Comparison of ENCODE assay signal across 1 cellular context in genomic region chr7:104943502-104944343, GRCh38.
TF ChIP-seq lines count a peak whose summit lies in the region.

No MANE protein-coding gene starts in this region.

TF ChIP-seq in HepG2, 621 proteins besides CTCF, POLR2A, EP300 and RAD21 (continued from another document and continues in another):
- TF ChIP-seq, protein P1, sequence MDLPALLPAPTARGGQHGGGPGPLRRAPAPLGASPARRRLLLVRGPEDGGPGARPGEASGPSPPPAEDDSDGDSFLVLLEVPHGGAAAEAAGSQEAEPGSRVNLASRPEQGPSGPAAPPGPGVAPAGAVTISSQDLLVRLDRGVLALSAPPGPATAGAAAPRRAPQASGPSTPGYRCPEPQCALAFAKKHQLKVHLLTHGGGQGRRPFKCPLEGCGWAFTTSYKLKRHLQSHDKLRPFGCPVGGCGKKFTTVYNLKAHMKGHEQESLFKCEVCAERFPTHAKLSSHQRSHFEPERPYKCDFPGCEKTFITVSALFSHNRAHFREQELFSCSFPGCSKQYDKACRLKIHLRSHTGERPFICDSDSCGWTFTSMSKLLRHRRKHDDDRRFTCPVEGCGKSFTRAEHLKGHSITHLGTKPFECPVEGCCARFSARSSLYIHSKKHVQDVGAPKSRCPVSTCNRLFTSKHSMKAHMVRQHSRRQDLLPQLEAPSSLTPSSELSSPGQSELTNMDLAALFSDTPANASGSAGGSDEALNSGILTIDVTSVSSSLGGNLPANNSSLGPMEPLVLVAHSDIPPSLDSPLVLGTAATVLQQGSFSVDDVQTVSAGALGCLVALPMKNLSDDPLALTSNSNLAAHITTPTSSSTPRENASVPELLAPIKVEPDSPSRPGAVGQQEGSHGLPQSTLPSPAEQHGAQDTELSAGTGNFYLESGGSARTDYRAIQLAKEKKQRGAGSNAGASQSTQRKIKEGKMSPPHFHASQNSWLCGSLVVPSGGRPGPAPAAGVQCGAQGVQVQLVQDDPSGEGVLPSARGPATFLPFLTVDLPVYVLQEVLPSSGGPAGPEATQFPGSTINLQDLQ (CRISPR knock-in tag; IDR thresholded peaks at IDR 0.05): no peak
- no peak for TF ChIP-seq HOXA7 (CRISPR knock-in tag; IDR thresholded peaks at IDR 0.05)
- no peak for TF ChIP-seq ZBTB14 (CRISPR knock-in tag; IDR thresholded peaks at IDR 0.05)
- TF ChIP-seq, protein P2, sequence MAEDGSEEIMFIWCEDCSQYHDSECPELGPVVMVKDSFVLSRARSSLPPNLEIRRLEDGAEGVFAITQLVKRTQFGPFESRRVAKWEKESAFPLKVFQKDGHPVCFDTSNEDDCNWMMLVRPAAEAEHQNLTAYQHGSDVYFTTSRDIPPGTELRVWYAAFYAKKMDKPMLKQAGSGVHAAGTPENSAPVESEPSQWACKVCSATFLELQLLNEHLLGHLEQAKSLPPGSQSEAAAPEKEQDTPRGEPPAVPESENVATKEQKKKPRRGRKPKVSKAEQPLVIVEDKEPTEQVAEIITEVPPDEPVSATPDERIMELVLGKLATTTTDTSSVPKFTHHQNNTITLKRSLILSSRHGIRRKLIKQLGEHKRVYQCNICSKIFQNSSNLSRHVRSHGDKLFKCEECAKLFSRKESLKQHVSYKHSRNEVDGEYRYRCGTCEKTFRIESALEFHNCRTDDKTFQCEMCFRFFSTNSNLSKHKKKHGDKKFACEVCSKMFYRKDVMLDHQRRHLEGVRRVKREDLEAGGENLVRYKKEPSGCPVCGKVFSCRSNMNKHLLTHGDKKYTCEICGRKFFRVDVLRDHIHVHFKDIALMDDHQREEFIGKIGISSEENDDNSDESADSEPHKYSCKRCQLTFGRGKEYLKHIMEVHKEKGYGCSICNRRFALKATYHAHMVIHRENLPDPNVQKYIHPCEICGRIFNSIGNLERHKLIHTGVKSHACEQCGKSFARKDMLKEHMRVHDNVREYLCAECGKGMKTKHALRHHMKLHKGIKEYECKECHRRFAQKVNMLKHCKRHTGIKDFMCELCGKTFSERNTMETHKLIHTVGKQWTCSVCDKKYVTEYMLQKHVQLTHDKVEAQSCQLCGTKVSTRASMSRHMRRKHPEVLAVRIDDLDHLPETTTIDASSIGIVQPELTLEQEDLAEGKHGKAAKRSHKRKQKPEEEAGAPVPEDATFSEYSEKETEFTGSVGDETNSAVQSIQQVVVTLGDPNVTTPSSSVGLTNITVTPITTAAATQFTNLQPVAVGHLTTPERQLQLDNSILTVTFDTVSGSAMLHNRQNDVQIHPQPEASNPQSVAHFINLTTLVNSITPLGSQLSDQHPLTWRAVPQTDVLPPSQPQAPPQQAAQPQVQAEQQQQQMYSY (CRISPR knock-in tag; IDR thresholded peaks at IDR 0.05): no peak
- no peak for TF ChIP-seq HNF1B (CRISPR knock-in tag; IDR thresholded peaks at IDR 0.05)
- peak; percentile 32; the same call in 1 of the 2 replicates for TF ChIP-seq KAT8 (CRISPR knock-in tag; IDR thresholded peaks at IDR 0.05)
- no peak for TF ChIP-seq RFX1 (IDR thresholded peaks at IDR 0.05)
- TF ChIP-seq, protein P3, sequence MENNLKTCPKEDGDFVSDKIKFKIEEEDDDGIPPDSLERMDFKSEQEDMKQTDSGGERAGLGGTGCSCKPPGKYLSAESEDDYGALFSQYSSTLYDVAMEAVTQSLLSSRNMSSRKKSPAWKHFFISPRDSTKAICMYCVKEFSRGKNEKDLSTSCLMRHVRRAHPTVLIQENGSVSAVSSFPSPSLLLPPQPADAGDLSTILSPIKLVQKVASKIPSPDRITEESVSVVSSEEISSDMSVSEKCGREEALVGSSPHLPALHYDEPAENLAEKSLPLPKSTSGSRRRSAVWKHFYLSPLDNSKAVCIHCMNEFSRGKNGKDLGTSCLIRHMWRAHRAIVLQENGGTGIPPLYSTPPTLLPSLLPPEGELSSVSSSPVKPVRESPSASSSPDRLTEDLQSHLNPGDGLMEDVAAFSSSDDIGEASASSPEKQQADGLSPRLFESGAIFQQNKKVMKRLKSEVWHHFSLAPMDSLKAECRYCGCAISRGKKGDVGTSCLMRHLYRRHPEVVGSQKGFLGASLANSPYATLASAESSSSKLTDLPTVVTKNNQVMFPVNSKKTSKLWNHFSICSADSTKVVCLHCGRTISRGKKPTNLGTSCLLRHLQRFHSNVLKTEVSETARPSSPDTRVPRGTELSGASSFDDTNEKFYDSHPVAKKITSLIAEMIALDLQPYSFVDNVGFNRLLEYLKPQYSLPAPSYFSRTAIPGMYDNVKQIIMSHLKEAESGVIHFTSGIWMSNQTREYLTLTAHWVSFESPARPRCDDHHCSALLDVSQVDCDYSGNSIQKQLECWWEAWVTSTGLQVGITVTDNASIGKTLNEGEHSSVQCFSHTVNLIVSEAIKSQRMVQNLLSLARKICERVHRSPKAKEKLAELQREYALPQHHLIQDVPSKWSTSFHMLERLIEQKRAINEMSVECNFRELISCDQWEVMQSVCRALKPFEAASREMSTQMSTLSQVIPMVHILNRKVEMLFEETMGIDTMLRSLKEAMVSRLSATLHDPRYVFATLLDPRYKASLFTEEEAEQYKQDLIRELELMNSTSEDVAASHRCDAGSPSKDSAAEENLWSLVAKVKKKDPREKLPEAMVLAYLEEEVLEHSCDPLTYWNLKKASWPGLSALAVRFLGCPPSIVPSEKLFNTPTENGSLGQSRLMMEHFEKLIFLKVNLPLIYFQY (CRISPR knock-in tag; IDR thresholded peaks at IDR 0.05; ENCODE audit: borderline replicate concordance): no peak
- TF ChIP-seq WIZ (CRISPR knock-in tag; IDR thresholded peaks at IDR 0.05): 0 out of 2 replicates have a peak, but pooled peaks have one; percentile 20
- TF ChIP-seq E2F1 (CRISPR knock-in tag; IDR thresholded peaks at IDR 0.05): no peak
- 0 out of 2 replicates have a peak, but pooled peaks have one; percentile 37 for TF ChIP-seq ZNF792 (CRISPR knock-in tag; IDR thresholded peaks at IDR 0.05)
- TF ChIP-seq PAXIP1 (CRISPR knock-in tag; conservative IDR thresholded peaks at IDR 0.05): 0 out of 2 replicates have a peak, but pooled peaks have one; percentile 23
- no peak for TF ChIP-seq HNRNPLL (IDR thresholded peaks at IDR 0.05; ENCODE audit: low read depth, low read length, poor library complexity, severe bottlenecking)
- no peak for TF ChIP-seq ZMYM4 (CRISPR knock-in tag; IDR thresholded peaks at IDR 0.05)
- TF ChIP-seq THAP11 (CRISPR knock-in tag; IDR thresholded peaks at IDR 0.05): no peak
- no peak for TF ChIP-seq ZFP90 (CRISPR knock-in tag; IDR thresholded peaks at IDR 0.05; ENCODE audit: borderline replicate concordance)
- TF ChIP-seq, protein P4, sequence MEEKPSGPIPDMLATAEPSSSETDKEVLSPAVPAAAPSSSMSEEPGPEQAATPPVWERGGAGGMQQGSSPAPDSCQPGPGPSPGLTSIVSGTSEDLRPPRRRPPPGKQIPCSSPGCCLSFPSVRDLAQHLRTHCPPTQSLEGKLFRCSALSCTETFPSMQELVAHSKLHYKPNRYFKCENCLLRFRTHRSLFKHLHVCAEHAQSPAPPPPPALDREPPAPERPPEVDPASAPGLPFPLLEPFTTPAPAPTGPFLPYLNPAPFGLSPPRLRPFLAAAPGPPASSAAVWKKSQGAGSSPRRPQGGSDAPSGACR (CRISPR knock-in tag; IDR thresholded peaks at IDR 0.05): no peak
- TF ChIP-seq ZC3H13 (CRISPR knock-in tag; IDR thresholded peaks at IDR 0.05): no peak
- no peak for TF ChIP-seq ZNF274 (CRISPR knock-in tag; IDR thresholded peaks at IDR 0.05)
- 0 out of 2 replicates have a peak, but pooled peaks have one; percentile 11 for TF ChIP-seq ZSCAN5A (CRISPR knock-in tag; IDR thresholded peaks at IDR 0.05; ENCODE audit: borderline replicate concordance)
- no peak for TF ChIP-seq ZNF710 (CRISPR knock-in tag; IDR thresholded peaks at IDR 0.05; ENCODE audit: borderline replicate concordance)
- TF ChIP-seq, protein P5, sequence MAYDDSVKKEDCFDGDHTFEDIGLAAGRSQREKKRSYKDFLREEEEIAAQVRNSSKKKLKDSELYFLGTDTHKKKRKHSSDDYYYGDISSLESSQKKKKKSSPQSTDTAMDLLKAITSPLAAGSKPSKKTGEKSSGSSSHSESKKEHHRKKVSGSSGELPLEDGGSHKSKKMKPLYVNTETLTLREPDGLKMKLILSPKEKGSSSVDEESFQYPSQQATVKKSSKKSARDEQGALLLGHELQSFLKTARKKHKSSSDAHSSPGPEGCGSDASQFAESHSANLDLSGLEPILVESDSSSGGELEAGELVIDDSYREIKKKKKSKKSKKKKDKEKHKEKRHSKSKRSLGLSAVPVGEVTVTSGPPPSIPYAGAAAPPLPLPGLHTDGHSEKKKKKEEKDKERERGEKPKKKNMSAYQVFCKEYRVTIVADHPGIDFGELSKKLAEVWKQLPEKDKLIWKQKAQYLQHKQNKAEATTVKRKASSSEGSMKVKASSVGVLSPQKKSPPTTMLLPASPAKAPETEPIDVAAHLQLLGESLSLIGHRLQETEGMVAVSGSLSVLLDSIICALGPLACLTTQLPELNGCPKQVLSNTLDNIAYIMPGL (CRISPR knock-in tag; IDR thresholded peaks at IDR 0.05; ENCODE audit: borderline replicate concordance in 1 of 2, low read depth in 1 of 2): peak in 1 of 2 experiments; percentile 27; a peak in 1 of 4 replicates
- TF ChIP-seq SALL1 (CRISPR knock-in tag; IDR thresholded peaks at IDR 0.05): peak; percentile 61
